1 cellular context compared by ENCODE assay signal in the genomic region with DNA sequence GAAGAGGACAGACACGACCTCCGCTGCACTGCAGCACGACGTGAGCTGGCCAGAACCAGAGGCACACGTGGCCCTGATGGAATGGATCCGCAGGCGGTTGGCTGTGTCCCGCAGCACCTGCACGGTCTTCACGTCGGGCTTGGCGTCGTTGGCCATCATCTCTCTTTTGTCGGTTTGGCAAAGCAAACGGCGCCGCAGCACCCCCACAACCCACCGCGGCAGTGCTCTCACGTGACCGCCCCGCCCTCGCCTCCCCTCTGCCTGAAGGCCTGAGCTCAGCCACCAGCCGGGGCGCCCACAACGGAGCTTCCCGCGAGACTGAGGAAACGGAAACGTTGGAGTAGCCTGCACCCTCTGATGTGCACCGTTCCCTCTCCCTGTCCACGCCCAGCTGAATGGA.
TF ChIP-seq lines count a peak whose summit lies in the region.

A gene with protein sequence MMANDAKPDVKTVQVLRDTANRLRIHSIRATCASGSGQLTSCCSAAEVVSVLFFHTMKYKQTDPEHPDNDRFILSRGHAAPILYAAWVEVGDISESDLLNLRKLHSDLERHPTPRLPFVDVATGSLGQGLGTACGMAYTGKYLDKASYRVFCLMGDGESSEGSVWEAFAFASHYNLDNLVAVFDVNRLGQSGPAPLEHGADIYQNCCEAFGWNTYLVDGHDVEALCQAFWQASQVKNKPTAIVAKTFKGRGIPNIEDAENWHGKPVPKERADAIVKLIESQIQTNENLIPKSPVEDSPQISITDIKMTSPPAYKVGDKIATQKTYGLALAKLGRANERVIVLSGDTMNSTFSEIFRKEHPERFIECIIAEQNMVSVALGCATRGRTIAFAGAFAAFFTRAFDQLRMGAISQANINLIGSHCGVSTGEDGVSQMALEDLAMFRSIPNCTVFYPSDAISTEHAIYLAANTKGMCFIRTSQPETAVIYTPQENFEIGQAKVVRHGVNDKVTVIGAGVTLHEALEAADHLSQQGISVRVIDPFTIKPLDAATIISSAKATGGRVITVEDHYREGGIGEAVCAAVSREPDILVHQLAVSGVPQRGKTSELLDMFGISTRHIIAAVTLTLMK (minus strand): TSS at position 179 of the 400 bp plus-strand sequence. CDS start 20 bp downstream, at position 159.

TF ChIP-seq in K562, 482 proteins besides CTCF, POLR2A, EP300 and RAD21:
- TF ChIP-seq MEF2A (IDR thresholded peaks at IDR 0.05; ENCODE audit: control insufficient read depth, low read depth, low read length) = no peak
- no peak for TF ChIP-seq CHD1 (IDR thresholded peaks at IDR 0.05; ENCODE audit: low read length)
- peak; percentile 66; the same call in 1 of the 2 replicates for TF ChIP-seq BHLHE40 (IDR thresholded peaks at IDR 0.05; ENCODE audit: low read length)
- peak; percentile 67 for TF ChIP-seq RAD51 (IDR thresholded peaks at IDR 0.05; ENCODE audit: borderline replicate concordance, low read depth)
- TF ChIP-seq, protein P1, sequence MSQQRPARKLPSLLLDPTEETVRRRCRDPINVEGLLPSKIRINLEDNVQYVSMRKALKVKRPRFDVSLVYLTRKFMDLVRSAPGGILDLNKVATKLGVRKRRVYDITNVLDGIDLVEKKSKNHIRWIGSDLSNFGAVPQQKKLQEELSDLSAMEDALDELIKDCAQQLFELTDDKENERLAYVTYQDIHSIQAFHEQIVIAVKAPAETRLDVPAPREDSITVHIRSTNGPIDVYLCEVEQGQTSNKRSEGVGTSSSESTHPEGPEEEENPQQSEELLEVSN (IDR thresholded peaks at IDR 0.05; ENCODE audit: borderline replicate concordance in 1 of 2, extremely low read depth in 1 of 2, insufficient read depth in 1 of 2, insufficient read length in 1 of 2, low read depth in 1 of 2, low read length in 1 of 2, poor library complexity in 1 of 2, severe bottlenecking in 1 of 2) = peak in 1 of 2 experiments; percentile 25
- TF ChIP-seq, protein P2, sequence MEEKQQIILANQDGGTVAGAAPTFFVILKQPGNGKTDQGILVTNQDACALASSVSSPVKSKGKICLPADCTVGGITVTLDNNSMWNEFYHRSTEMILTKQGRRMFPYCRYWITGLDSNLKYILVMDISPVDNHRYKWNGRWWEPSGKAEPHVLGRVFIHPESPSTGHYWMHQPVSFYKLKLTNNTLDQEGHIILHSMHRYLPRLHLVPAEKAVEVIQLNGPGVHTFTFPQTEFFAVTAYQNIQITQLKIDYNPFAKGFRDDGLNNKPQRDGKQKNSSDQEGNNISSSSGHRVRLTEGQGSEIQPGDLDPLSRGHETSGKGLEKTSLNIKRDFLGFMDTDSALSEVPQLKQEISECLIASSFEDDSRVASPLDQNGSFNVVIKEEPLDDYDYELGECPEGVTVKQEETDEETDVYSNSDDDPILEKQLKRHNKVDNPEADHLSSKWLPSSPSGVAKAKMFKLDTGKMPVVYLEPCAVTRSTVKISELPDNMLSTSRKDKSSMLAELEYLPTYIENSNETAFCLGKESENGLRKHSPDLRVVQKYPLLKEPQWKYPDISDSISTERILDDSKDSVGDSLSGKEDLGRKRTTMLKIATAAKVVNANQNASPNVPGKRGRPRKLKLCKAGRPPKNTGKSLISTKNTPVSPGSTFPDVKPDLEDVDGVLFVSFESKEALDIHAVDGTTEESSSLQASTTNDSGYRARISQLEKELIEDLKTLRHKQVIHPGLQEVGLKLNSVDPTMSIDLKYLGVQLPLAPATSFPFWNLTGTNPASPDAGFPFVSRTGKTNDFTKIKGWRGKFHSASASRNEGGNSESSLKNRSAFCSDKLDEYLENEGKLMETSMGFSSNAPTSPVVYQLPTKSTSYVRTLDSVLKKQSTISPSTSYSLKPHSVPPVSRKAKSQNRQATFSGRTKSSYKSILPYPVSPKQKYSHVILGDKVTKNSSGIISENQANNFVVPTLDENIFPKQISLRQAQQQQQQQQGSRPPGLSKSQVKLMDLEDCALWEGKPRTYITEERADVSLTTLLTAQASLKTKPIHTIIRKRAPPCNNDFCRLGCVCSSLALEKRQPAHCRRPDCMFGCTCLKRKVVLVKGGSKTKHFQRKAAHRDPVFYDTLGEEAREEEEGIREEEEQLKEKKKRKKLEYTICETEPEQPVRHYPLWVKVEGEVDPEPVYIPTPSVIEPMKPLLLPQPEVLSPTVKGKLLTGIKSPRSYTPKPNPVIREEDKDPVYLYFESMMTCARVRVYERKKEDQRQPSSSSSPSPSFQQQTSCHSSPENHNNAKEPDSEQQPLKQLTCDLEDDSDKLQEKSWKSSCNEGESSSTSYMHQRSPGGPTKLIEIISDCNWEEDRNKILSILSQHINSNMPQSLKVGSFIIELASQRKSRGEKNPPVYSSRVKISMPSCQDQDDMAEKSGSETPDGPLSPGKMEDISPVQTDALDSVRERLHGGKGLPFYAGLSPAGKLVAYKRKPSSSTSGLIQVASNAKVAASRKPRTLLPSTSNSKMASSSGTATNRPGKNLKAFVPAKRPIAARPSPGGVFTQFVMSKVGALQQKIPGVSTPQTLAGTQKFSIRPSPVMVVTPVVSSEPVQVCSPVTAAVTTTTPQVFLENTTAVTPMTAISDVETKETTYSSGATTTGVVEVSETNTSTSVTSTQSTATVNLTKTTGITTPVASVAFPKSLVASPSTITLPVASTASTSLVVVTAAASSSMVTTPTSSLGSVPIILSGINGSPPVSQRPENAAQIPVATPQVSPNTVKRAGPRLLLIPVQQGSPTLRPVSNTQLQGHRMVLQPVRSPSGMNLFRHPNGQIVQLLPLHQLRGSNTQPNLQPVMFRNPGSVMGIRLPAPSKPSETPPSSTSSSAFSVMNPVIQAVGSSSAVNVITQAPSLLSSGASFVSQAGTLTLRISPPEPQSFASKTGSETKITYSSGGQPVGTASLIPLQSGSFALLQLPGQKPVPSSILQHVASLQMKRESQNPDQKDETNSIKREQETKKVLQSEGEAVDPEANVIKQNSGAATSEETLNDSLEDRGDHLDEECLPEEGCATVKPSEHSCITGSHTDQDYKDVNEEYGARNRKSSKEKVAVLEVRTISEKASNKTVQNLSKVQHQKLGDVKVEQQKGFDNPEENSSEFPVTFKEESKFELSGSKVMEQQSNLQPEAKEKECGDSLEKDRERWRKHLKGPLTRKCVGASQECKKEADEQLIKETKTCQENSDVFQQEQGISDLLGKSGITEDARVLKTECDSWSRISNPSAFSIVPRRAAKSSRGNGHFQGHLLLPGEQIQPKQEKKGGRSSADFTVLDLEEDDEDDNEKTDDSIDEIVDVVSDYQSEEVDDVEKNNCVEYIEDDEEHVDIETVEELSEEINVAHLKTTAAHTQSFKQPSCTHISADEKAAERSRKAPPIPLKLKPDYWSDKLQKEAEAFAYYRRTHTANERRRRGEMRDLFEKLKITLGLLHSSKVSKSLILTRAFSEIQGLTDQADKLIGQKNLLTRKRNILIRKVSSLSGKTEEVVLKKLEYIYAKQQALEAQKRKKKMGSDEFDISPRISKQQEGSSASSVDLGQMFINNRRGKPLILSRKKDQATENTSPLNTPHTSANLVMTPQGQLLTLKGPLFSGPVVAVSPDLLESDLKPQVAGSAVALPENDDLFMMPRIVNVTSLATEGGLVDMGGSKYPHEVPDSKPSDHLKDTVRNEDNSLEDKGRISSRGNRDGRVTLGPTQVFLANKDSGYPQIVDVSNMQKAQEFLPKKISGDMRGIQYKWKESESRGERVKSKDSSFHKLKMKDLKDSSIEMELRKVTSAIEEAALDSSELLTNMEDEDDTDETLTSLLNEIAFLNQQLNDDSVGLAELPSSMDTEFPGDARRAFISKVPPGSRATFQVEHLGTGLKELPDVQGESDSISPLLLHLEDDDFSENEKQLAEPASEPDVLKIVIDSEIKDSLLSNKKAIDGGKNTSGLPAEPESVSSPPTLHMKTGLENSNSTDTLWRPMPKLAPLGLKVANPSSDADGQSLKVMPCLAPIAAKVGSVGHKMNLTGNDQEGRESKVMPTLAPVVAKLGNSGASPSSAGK (IDR thresholded peaks at IDR 0.05) = peak; percentile 38; the same call in 1 of the 2 replicates
- TF ChIP-seq L3MBTL2 (IDR thresholded peaks at IDR 0.05) = peak; percentile 66
- TF ChIP-seq LEF1 (IDR thresholded peaks at IDR 0.05) = no peak
- TF ChIP-seq ZNF717 (CRISPR knock-in tag; IDR thresholded peaks at IDR 0.05) = no peak
- TF ChIP-seq NONO (IDR thresholded peaks at IDR 0.05; ENCODE audit: low read depth in 2 of 2, low read length in 1 of 2) = no peak
- TF ChIP-seq, protein P3, sequence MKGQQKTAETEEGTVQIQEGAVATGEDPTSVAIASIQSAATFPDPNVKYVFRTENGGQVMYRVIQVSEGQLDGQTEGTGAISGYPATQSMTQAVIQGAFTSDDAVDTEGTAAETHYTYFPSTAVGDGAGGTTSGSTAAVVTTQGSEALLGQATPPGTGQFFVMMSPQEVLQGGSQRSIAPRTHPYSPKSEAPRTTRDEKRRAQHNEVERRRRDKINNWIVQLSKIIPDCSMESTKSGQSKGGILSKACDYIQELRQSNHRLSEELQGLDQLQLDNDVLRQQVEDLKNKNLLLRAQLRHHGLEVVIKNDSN (CRISPR knock-in tag; IDR thresholded peaks at IDR 0.05) = peak; percentile 77
- TF ChIP-seq ZNF175 (CRISPR knock-in tag; IDR thresholded peaks at IDR 0.05; ENCODE audit: low read depth) = no peak
- peak; percentile 85 for TF ChIP-seq CHD2 (IDR thresholded peaks at IDR 0.05; ENCODE audit: low read depth, low read length)
- TF ChIP-seq ZNF263 (CRISPR knock-in tag; IDR thresholded peaks at IDR 0.05; ENCODE audit: borderline replicate concordance) = no peak
- TF ChIP-seq, protein P4, sequence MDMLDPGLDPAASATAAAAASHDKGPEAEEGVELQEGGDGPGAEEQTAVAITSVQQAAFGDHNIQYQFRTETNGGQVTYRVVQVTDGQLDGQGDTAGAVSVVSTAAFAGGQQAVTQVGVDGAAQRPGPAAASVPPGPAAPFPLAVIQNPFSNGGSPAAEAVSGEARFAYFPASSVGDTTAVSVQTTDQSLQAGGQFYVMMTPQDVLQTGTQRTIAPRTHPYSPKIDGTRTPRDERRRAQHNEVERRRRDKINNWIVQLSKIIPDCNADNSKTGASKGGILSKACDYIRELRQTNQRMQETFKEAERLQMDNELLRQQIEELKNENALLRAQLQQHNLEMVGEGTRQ (CRISPR knock-in tag; IDR thresholded peaks at IDR 0.05) = peak; percentile 79
- no peak for TF ChIP-seq POLR2H (tag; IDR thresholded peaks at IDR 0.05; ENCODE audit: low read depth)
- no peak for TF ChIP-seq ERF (CRISPR knock-in tag; IDR thresholded peaks at IDR 0.05)
- TF ChIP-seq ZNF143 (CRISPR knock-in tag; IDR thresholded peaks at IDR 0.05) = peak; percentile 58; the same call in 1 of the 2 replicates
- TF ChIP-seq, protein P5, sequence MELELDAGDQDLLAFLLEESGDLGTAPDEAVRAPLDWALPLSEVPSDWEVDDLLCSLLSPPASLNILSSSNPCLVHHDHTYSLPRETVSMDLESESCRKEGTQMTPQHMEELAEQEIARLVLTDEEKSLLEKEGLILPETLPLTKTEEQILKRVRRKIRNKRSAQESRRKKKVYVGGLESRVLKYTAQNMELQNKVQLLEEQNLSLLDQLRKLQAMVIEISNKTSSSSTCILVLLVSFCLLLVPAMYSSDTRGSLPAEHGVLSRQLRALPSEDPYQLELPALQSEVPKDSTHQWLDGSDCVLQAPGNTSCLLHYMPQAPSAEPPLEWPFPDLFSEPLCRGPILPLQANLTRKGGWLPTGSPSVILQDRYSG (tag; conservative IDR thresholded peaks at IDR 0.05; ENCODE audit: low read depth) = no peak
